23 cellular contexts compared by ENCODE assay signal in the genomic region with DNA sequence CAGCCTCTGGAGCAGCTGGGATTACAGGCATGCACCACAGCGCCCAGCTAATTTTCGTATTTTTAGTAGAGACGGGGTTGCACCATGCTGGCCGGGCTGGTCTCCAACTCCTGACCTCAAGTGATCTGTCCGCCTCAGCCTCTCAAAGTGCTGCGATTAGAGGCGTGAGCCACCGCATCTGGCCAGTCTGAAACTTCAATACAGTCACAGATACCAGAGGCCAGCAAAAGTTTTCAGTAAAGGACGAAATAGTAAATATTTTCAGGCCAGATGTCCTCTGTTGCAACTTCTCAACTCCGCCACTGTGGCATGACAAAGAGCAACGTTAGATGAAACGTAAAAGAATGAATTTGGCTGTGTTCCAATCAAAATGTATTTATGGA.
DNase-seq lines count a peak whose midpoint lies in the region; ATAC-seq and TF ChIP-seq lines count a peak whose summit lies in the region.
"Had no signal": no experiment of that assay in that cellular context is flagged by ENCODE, and none has a peak within 500 bp of the region (broad histone marks: within the 10 kb centered on the region; RNA-seq: fewer than 3 reads in every experiment).

No MANE protein-coding gene starts in this region.

- H3K9me3 ChIP-seq in OCI-LY7 (ENCODE audit: low read length) = no peaks in the 10 kb centered on the region
- H3K9me3 ChIP-seq in stomach = peaks cover 0 to 8% (median 2%) of the 10 kb centered on the region in 4 donors
- H3K9me3 ChIP-seq: ascending aorta, SJCRH30 had no signal

- H3K27me3 ChIP-seq in stomach = peaks cover 0 to 5% (median 0%) of the 10 kb centered on the region in 3 donors
- H3K27me3 ChIP-seq: ascending aorta, SJCRH30 had no signal

- H2AFZ ChIP-seq in OCI-LY7 (ENCODE audit: low read length) = 0 out of 2 replicates have a peak overlapping the region, but pooled peaks have one; percentile 18

- WGBS in stomach, 5 donors = 56 to 68% (median 58%) methylated on average over 12 of the region's 12 CpGs

- H4K20me1 ChIP-seq in OCI-LY7 (ENCODE audit: insufficient read depth, low read length) = no peaks in the 10 kb centered on the region

- H3K4me2 ChIP-seq in OCI-LY7 (ENCODE audit: low read length) = peak overlapping the region; percentile 3; the same call in 1 of the 2 replicates

- BruUV-seq in OCI-LY7 (replicated peaks; lab: Mats Ljungman, UMichigan) = no TSS peak

- no peaks in the 10 kb centered on the region for H3K36me3 ChIP-seq in OCI-LY7 (ENCODE audit: insufficient read depth, low read length)
- no peaks in the 10 kb centered on the region for H3K36me3 ChIP-seq in stomach
- H3K36me3 ChIP-seq: ascending aorta, SJCRH30, WERI-Rb-1 had no signal

- no peaks in the 10 kb centered on the region for H3K79me2 ChIP-seq in OCI-LY7 (ENCODE audit: insufficient read depth, low read depth, low read length)

- H3K9me2 ChIP-seq in OCI-LY7 (ENCODE audit: insufficient read depth, low read length) = no peaks in the 10 kb centered on the region

- H3K27ac ChIP-seq in OCI-LY7 (ENCODE audit: low read depth, low read length, poor library complexity, severe bottlenecking) (no peak overlapping the region), stomach (no peak overlapping the region)
- H3K27ac ChIP-seq: ascending aorta, SJCRH30, WERI-Rb-1 had no signal

- TF ChIP-seq CTCF in OCI-LY7 (conservative IDR thresholded peaks at IDR 0.05; ENCODE audit: low read length) (no peak), fibroblast of pulmonary artery (IDR thresholded peaks at IDR 0.05; ENCODE audit: low read length, missing control alignments) (peak; percentile 9), stomach (IDR thresholded peaks at IDR 0.05) (no peak)

- DNase-seq in OCI-LY7 (ENCODE audit: low spot score) = no peak
- DNase-seq in fibroblast of pulmonary artery (ENCODE audit: low read depth) = peak; percentile 86
- peak; percentile 19 for DNase-seq in left kidney (ENCODE audit: low read depth, low spot score)
- peak; percentile 30 for DNase-seq in stomach
- DNase-seq in stimulated activated CD8-positive, alpha-beta memory T cell treated with anti-CD3 and anti-CD28 coated beads, Interleukin-4, amount 100 ng/mL, for 48 hours = no peak
- no peak for DNase-seq in activated effector memory CD4-positive, alpha-beta T cell treated with anti-CD3 and anti-CD28 coated beads, Interleukin-2, amount 50 U/mL, for 16 hours
- DNase-seq: activated CD4-positive, alpha-beta T cell treated with anti-CD3 and anti-CD28 coated beads, Interleukin-2, amount 50 U/mL, for 4 hours; activated naive CD4-positive, alpha-beta T cell treated with anti-CD3 and anti-CD28 coated beads, Interleukin-2, amount 10 ng/mL, durations not matched to agents 7 days and 5 days; AML-193; COR-L47; glutamatergic neuron; HCEC 1CT; KG1; midbrain; NCI-H2107; NCI-H526; retina; SJCRH30; stimulated activated naive CD8-positive, alpha-beta T cell treated with anti-CD3 and anti-CD28 coated beads, Interleukin-15, amount 100 ng/mL, for 72 hours; WERI-Rb-1 had no signal

- CTCF ChIA-PET in OCI-LY7 (lab: Charles Lee; ENCODE audit: unreplicated experiment) = no interaction called here

- no peak for ATAC-seq in HG03460 (IDR thresholded peaks at IDR 0.05; ENCODE audit: unreplicated experiment)
- no peak for ATAC-seq in HG03097 (IDR thresholded peaks at IDR 0.05; ENCODE audit: low FRiP score, unreplicated experiment)
- ATAC-seq: stimulated activated naive CD8-positive, alpha-beta T cell treated with anti-CD3 and anti-CD28 coated beads, Interleukin-15, amount 100 ng/mL, for 72 hours had no signal

- no peak for TF ChIP-seq POLR2A in stomach (IDR thresholded peaks at IDR 0.05)

- TF ChIP-seq EP300 in stomach (IDR thresholded peaks at IDR 0.05) = no peak

- POLR2A ChIA-PET in OCI-LY7 (lab: Charles Lee) = no interaction called here

- H3K4me3 ChIP-seq in OCI-LY7 (ENCODE audit: low read depth, low read length, poor library complexity, severe bottlenecking) = no peak overlapping the region
- H3K4me3 ChIP-seq in fibroblast of pulmonary artery (replicated peaks; ENCODE audit: low read depth, low read length) = no peak overlapping the region
- H3K4me3 ChIP-seq in stomach = no peak overlapping the region
- H3K4me3 ChIP-seq: ascending aorta, SJCRH30 had no signal

- intact Hi-C loops in OCI-LY7 (cut with micrococcal nuclease; ENCODE audit: unreplicated experiment) = no loop called here
- intact Hi-C loops in stomach (cut with DNase I; ENCODE audit: low total_unique reads) = no loop called here

- no peaks in the 10 kb centered on the region for H3K4me1 ChIP-seq in OCI-LY7 (ENCODE audit: insufficient read depth, low read length, poor library complexity, severe bottlenecking)
- H3K4me1 ChIP-seq in stomach = peaks cover 0 to 7% (median 0%) of the 10 kb centered on the region in 4 donors
- H3K4me1 ChIP-seq: ascending aorta, SJCRH30 had no signal

Comparison
In these comparisons a context has a peak if more than half of its experiments do, and no peak if none do; other contexts are left out.
1. DNase-seq: peak in fibroblast of pulmonary artery (single experiment), left kidney (single experiment) and stomach (single experiment); none in OCI-LY7 (single experiment), stimulated activated CD8-positive, alpha-beta memory T cell treated with anti-CD3 and anti-CD28 coated beads, Interleukin-4, amount 100 ng/mL, for 48 hours (single experiment) and activated effector memory CD4-positive, alpha-beta T cell treated with anti-CD3 and anti-CD28 coated beads, Interleukin-2, amount 50 U/mL, for 16 hours (single experiment).